11 cellular contexts compared by ENCODE assay signal in genomic region chr6:84618046-84618752, GRCh38.
A peak's percentile ranks its signal among the peaks of the same experiment; 100 is the strongest.
DNase-seq lines count a peak whose midpoint lies in the region; ATAC-seq and TF ChIP-seq lines count a peak whose summit lies in the region.
"Had no signal": no experiment of that assay in that cellular context is flagged by ENCODE, and none has a peak within 500 bp of the region (broad histone marks: within the 10 kb centered on the region; RNA-seq: fewer than 3 reads in every experiment).

No MANE protein-coding gene starts in this region.

- H3K27me3 Mint-ChIP-seq in T-cell (no peaks in the 10 kb centered on the region), CD14-positive monocyte (ENCODE audit: low read depth in 3 of 3) (peaks cover 0 to 2% (median 0%) of the 10 kb centered on the region in 3 donors)
- peaks cover 0 to 7% (median 0%) of the 10 kb centered on the region in 5 donors for H3K27me3 Mint-ChIP-seq in naive thymus-derived CD8-positive, alpha-beta T cell

- no peaks in the 10 kb centered on the region for H3K4me1 Mint-ChIP-seq in T-cell
- no peaks in the 10 kb centered on the region for H3K4me1 Mint-ChIP-seq in naive thymus-derived CD8-positive, alpha-beta T cell
- no peaks in the 10 kb centered on the region for H3K4me1 Mint-ChIP-seq in CD14-positive monocyte

- in situ Hi-C loops in transverse colon (cut with MboI; ENCODE audit: low pct_ligation_motif_present in 1 of 4, low pct_unique_long_range_greater_than_20kb in 1 of 4, low sequenced_read_pairs in 3 of 4): no loop called here

- DNase-seq in AG04449 (ENCODE audit: low read depth, low spot score) (peak; percentile 66), M059J (ENCODE audit: low read depth) (peak; percentile 90), dedifferentiated amniotic fluid mesenchymal stem cell (ENCODE audit: extremely low spot score) (peak; percentile 81), kidney glomerular epithelial cell (lab: John Stamatoyannopoulos, UW) (peak; percentile 40), T-cell (no peak), CD14-positive monocyte (ENCODE audit: low spot score) (no peak), transverse colon (no peak)
- DNase-seq in naive thymus-derived CD8-positive, alpha-beta T cell: no peak
- DNase-seq: activated CD4-positive, CD25-positive, alpha-beta regulatory T cell treated with anti-CD3 and anti-CD28 coated beads, Interleukin-2, amount 50 U/mL, for 72 hours; AML-193 had no signal

- 62% methylated on average over 5 to 8 of the region's 8 CpGs for WGBS in transverse colon (ENCODE audit: low coverage in 1 of 2), 2 donors

- H3K36me3 ChIP-seq in transverse colon: no peaks in the 10 kb centered on the region

- H3K27me3 ChIP-seq in transverse colon: no peaks in the 10 kb centered on the region

- H3K4me3 ChIP-seq in AG04449 (ENCODE audit: low read depth, low read length) (no peak overlapping the region), transverse colon (no peak overlapping the region)

- no peaks in the 10 kb centered on the region for H3K9me3 ChIP-seq in transverse colon

- no peak overlapping the region for H3K4me3 Mint-ChIP-seq in T-cell
- H3K4me3 Mint-ChIP-seq in naive thymus-derived CD8-positive, alpha-beta T cell: no peak overlapping the region
- H3K4me3 Mint-ChIP-seq in CD14-positive monocyte: no peak overlapping the region

- TF ChIP-seq CTCF in AG04449 (IDR thresholded peaks at IDR 0.05; ENCODE audit: insufficient read depth, low read length, missing control alignments): no peak
- no peak for TF ChIP-seq CTCF in CD14-positive monocyte (IDR thresholded peaks at IDR 0.05)
- no peak for TF ChIP-seq CTCF in transverse colon (IDR thresholded peaks at IDR 0.05)

- TF ChIP-seq EP300 in transverse colon (IDR thresholded peaks at IDR 0.05; ENCODE audit: low read depth): no peak

- H3K9me3 Mint-ChIP-seq in T-cell: peaks cover 2 to 19% (median 17%) of the 10 kb centered on the region in 3 donors
- peaks cover 2 to 38% (median 11%) of the 10 kb centered on the region in 9 donors for H3K9me3 Mint-ChIP-seq in naive thymus-derived CD8-positive, alpha-beta T cell
- H3K9me3 Mint-ChIP-seq in CD14-positive monocyte: peaks cover 0 to 11% (median 3%) of the 10 kb centered on the region in 7 donors

- no peaks in the 10 kb centered on the region for H3K36me3 Mint-ChIP-seq in T-cell
- peaks cover 0 to 11% (median 0%) of the 10 kb centered on the region in 3 donors for H3K36me3 Mint-ChIP-seq in naive thymus-derived CD8-positive, alpha-beta T cell
- no peaks in the 10 kb centered on the region for H3K36me3 Mint-ChIP-seq in CD14-positive monocyte

- POLR2A ChIA-PET in AG04449 (lab: Yijun Ruan, JAX): interaction anchor here (0.6 kb wide), 2 partner anchors 71 to 177 kb away, joined by 3 read pairs; no protein-coding TSS in a partner anchor
- POLR2A ChIA-PET in T-cell (lab: Charles Lee): no interaction called here
- POLR2A ChIA-PET in naive thymus-derived CD8-positive, alpha-beta T cell (lab: Charles Lee): no interaction called here

- no peak overlapping the region for H3K27ac Mint-ChIP-seq in T-cell
- H3K27ac Mint-ChIP-seq in naive thymus-derived CD8-positive, alpha-beta T cell: no peak overlapping the region
- no peak overlapping the region for H3K27ac Mint-ChIP-seq in CD14-positive monocyte

- intact Hi-C loops in CD14-positive monocyte (cut with micrococcal nuclease): no loop called here
- intact Hi-C loops in transverse colon (cut with DNase I; ENCODE audit: low total_unique reads): no loop called here

- no peak for ATAC-seq in T-cell (replicated peaks in 1 of 4)
- ATAC-seq in naive thymus-derived CD8-positive, alpha-beta T cell: no peak
- ATAC-seq: HepG2 had no signal

- TF ChIP-seq POLR2A in transverse colon (IDR thresholded peaks at IDR 0.05): no peak

- no peaks in the 10 kb centered on the region for H3K4me1 ChIP-seq in transverse colon

- CTCF ChIA-PET in AG04449 (lab: Yijun Ruan, JAX) (no interaction called here), T-cell (lab: Charles Lee) (no interaction called here)

- H3K27ac ChIP-seq in transverse colon: no peak overlapping the region

Comparison
In these comparisons a context has a peak if more than half of its experiments do, and no peak if none do; other contexts are left out.
1. DNase-seq: peak in AG04449 (single experiment), M059J (single experiment), dedifferentiated amniotic fluid mesenchymal stem cell (single experiment) and kidney glomerular epithelial cell (single experiment); none in T-cell (0 of 34), naive thymus-derived CD8-positive, alpha-beta T cell (0 of 10), CD14-positive monocyte (single experiment) and transverse colon (single experiment).